In genomic region chr1:28579374-28579773, GRCh38 we compare ENCODE assay signal across 10 cellular contexts. TPM values are rescaled to one million over a fixed set of nuclear protein-coding genes. Genes with fewer than 3 reads are reported as not detected.
DNase-seq lines count a peak whose midpoint lies in the region; ATAC-seq and TF ChIP-seq lines count a peak whose summit lies in the region.
"Had no signal": no experiment of that assay in that cellular context is flagged by ENCODE, and none has a peak within 500 bp of the region (broad histone marks: within the 10 kb centered on the region; RNA-seq: fewer than 3 reads in every experiment).

No MANE protein-coding gene starts in this region.

- H3K36me3 Mint-ChIP-seq in activated T-cell treated with anti-CD3 and anti-CD28 coated beads, Interleukin-2, amount 50 U/mL, for 4 hours (ENCODE audit: insufficient read depth) = peaks cover 36% of the 10 kb centered on the region
- peaks cover 61% of the 10 kb centered on the region for H3K36me3 Mint-ChIP-seq in activated B cell treated with CpG ODN at 0.5 μM for 24 hours (ENCODE audit: low read depth)

- H3K27me3 Mint-ChIP-seq in activated T-cell treated with anti-CD3 and anti-CD28 coated beads, Interleukin-2, amount 50 U/mL, for 4 hours (ENCODE audit: low read depth) = no peaks in the 10 kb centered on the region
- H3K27me3 Mint-ChIP-seq in activated B cell treated with CpG ODN at 0.5 μM for 24 hours = no peaks in the 10 kb centered on the region

- DNase-seq in activated T-cell treated with anti-CD3 and anti-CD28 coated beads, Interleukin-2, amount 50 U/mL, for 4 hours = no peak
- DNase-seq in activated T-cell treated with anti-CD3 and anti-CD28 coated beads for 4 hours = no peak
- no peak for DNase-seq in activated B cell treated with CpG ODN at 0.5 μM for 24 hours
- DNase-seq in foreskin keratinocyte = no peak
- no peak for DNase-seq in transverse colon
- no peak for DNase-seq in GDM1 (lab: John Stamatoyannopoulos, UW)
- DNase-seq in GM19240 (ENCODE audit: insufficient read length, low spot score) = no peak
- DNase-seq in posterior cingulate gyrus = no peak
- DNase-seq: SHP77 treated with DMSO at 0.1 percent for 48 hours had no signal

- intact Hi-C loops in activated B cell treated with CpG ODN at 0.5 μM for 24 hours (cut with micrococcal nuclease) = no loop called here
- intact Hi-C loops in transverse colon (cut with DNase I; ENCODE audit: low total_unique reads) = no loop called here
- intact Hi-C loops in posterior cingulate gyrus (cut with DNase I) = no loop called here

- TF ChIP-seq CTCF in activated B cell treated with CpG ODN at 0.5 μM for 24 hours (IDR thresholded peaks at IDR 0.05) = no peak
- no peak for TF ChIP-seq CTCF in foreskin keratinocyte (conservative IDR thresholded peaks at IDR 0.05)
- TF ChIP-seq CTCF in transverse colon (IDR thresholded peaks at IDR 0.05) = no peak

- no peak overlapping the region for H3K4me3 ChIP-seq in transverse colon

- peaks cover 0 to 29% (median 13%) of the 10 kb centered on the region in 4 donors for H3K36me3 ChIP-seq in transverse colon

- in situ Hi-C loops in transverse colon (cut with MboI; ENCODE audit: low pct_ligation_motif_present in 1 of 4, low pct_unique_long_range_greater_than_20kb in 1 of 4, low sequenced_read_pairs in 3 of 4) = no loop called here

- H3K9me3 ChIP-seq in transverse colon = no peaks in the 10 kb centered on the region

- peaks cover 14% of the 10 kb centered on the region for H3K4me1 ChIP-seq in foreskin keratinocyte
- H3K4me1 ChIP-seq in transverse colon = peaks cover 11 to 29% (median 21%) of the 10 kb centered on the region in 4 donors

- H3K4me1 Mint-ChIP-seq in activated T-cell treated with anti-CD3 and anti-CD28 coated beads, Interleukin-2, amount 50 U/mL, for 4 hours (ENCODE audit: low read depth) = peaks cover 26% of the 10 kb centered on the region
- H3K4me1 Mint-ChIP-seq in activated B cell treated with CpG ODN at 0.5 μM for 24 hours = peaks cover 41% of the 10 kb centered on the region

- peak overlapping the region; percentile 99 for H3K4me3 Mint-ChIP-seq in activated T-cell treated with anti-CD3 and anti-CD28 coated beads, Interleukin-2, amount 50 U/mL, for 4 hours
- peak overlapping the region; percentile 96 for H3K4me3 Mint-ChIP-seq in activated B cell treated with CpG ODN at 0.5 μM for 24 hours

- H3K27ac Mint-ChIP-seq in activated B cell treated with CpG ODN at 0.5 μM for 24 hours = peak overlapping the region; percentile 66

- CTCF ChIA-PET in activated B cell treated with CpG ODN at 0.5 μM for 24 hours (lab: Charles Lee) = interaction anchor here (1.5 to 1.9 kb wide), 2 partner anchors 24 to 61 kb away, joined by 6 to 9 read pairs; no protein-coding TSS in a partner anchor

- H3K27me3 ChIP-seq in foreskin keratinocyte (no peaks in the 10 kb centered on the region), transverse colon (no peaks in the 10 kb centered on the region)

- H3K27ac ChIP-seq in foreskin keratinocyte (peak overlapping the region; percentile 22), transverse colon (peak overlapping the region in 3 of 4 donors; percentile 95 to 98 (median 96))

- H3K9me3 Mint-ChIP-seq in activated T-cell treated with anti-CD3 and anti-CD28 coated beads, Interleukin-2, amount 50 U/mL, for 4 hours = no peaks in the 10 kb centered on the region
- no peaks in the 10 kb centered on the region for H3K9me3 Mint-ChIP-seq in activated B cell treated with CpG ODN at 0.5 μM for 24 hours

- no peak for ATAC-seq in activated T-cell treated with anti-CD3 and anti-CD28 coated beads, Interleukin-2, amount 50 U/mL, for 4 hours
- ATAC-seq in activated B cell treated with CpG ODN at 0.5 μM for 24 hours (ENCODE audit: low read depth) (no peak), foreskin keratinocyte (no peak)

- TF ChIP-seq EP300 in transverse colon (IDR thresholded peaks at IDR 0.05; ENCODE audit: low read depth) = no peak

- no peak for TF ChIP-seq POLR2A in transverse colon (IDR thresholded peaks at IDR 0.05)

- POLR2A ChIA-PET in activated B cell treated with CpG ODN at 0.5 μM for 24 hours (lab: Charles Lee) = interaction anchor here (0.6 to 9.4 kb wide), 18 partner anchors 10 to 544 kb away, joined by 3 to 221 read pairs (median 6); partner anchors contain the start of genes MED18, RCC1, RNU11 and TAF12

- 71 to 89% methylated on average over 1 of the region's 1 CpG for WGBS in transverse colon (ENCODE audit: low coverage in 1 of 2), 2 donors

RNA-seq across cellular contexts. Expression of gene RAB42, which starts 12.7 kb away (rescaled TPM):
- not detected for total RNA-seq in activated T-cell treated with anti-CD3 and anti-CD28 coated beads, Interleukin-2, amount 50 U/mL, for 4 hours
- 0.20 and 0.29 TPM in 2 replicates for total RNA-seq in activated B cell treated with CpG ODN at 0.5 μM for 24 hours
- 0.95 and 1.5 TPM in 2 replicates for total RNA-seq in foreskin keratinocyte
- 0.74 and 1.2 TPM in 2 replicates for polyA plus RNA-seq in foreskin keratinocyte
- total RNA-seq in transverse colon = 10 to 100 TPM in 1 of 4 donors, 1 to 10 TPM in 2, not detected in 1; 5.3 to 14.2 (median 5.6) TPM
- total RNA-seq: bronchial epithelial cell had no signal

RNA-seq across cellular contexts. Expression of gene TRNAU1AP, which starts 26.5 kb away (rescaled TPM):
- total RNA-seq in activated T-cell treated with anti-CD3 and anti-CD28 coated beads, Interleukin-2, amount 50 U/mL, for 4 hours = 10 to 100 TPM; 37.4 to 44.1 (median 37.7) TPM
- total RNA-seq in activated B cell treated with CpG ODN at 0.5 μM for 24 hours = 36.9 and 42.0 TPM in 2 replicates
- 27.2 and 27.6 TPM in 2 replicates for total RNA-seq in foreskin keratinocyte
- polyA plus RNA-seq in foreskin keratinocyte = 45.4 and 47.9 TPM in 2 replicates
- total RNA-seq in transverse colon = 10 to 100 TPM in 2 of 4 donors, 1 to 10 TPM in 2; 4.1 to 25.4 (median 12.4) TPM
